ENCODE assay signal across 1 cellular context in the genomic region with DNA sequence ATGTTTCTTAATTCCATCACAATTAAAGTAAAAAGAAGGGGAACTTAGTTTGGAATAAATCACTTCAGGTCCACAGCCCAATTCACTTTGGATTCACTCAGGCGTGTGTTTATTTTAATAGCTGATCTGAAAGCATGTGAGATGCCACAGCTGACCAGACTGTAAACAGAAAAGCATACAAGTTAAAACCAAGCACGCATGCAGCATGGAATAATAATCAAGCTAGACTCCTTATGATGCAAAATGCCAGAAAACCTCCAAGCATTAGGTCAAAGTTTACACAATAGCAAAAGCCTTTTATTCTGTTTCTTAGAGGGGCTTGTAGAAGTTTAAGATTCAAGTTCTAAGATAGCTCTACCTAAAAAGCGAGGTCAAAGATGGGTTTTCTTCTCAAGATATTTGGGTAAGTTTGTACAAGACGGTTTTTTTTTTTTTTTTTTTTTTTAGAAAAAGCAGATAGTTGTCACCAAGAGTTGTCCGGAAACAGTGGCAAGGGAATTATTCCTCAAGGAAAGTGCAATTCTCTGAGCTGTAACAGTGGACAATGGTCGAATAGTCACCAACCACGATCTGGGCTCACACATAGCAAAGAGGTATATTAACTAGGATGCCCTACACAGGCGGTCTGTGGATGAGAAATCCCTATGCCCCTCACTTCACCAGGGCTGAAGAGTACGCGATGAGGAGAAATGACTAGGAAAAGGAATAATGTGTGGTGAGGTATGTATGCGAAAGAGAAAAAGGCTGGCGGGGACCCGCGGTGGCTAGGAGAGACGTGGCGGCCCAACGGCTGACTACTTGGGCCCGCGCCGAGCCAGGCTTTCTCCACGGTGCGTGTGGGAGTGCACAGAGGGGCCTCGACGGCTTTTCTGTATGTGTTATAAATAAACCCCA.
TF ChIP-seq lines count a peak whose summit lies in the region.

No MANE protein-coding gene starts in this region.

TF ChIP-seq in GM23338, 12 proteins besides CTCF, POLR2A, EP300 and RAD21 (continued from another document):
- TF ChIP-seq, protein P1, sequence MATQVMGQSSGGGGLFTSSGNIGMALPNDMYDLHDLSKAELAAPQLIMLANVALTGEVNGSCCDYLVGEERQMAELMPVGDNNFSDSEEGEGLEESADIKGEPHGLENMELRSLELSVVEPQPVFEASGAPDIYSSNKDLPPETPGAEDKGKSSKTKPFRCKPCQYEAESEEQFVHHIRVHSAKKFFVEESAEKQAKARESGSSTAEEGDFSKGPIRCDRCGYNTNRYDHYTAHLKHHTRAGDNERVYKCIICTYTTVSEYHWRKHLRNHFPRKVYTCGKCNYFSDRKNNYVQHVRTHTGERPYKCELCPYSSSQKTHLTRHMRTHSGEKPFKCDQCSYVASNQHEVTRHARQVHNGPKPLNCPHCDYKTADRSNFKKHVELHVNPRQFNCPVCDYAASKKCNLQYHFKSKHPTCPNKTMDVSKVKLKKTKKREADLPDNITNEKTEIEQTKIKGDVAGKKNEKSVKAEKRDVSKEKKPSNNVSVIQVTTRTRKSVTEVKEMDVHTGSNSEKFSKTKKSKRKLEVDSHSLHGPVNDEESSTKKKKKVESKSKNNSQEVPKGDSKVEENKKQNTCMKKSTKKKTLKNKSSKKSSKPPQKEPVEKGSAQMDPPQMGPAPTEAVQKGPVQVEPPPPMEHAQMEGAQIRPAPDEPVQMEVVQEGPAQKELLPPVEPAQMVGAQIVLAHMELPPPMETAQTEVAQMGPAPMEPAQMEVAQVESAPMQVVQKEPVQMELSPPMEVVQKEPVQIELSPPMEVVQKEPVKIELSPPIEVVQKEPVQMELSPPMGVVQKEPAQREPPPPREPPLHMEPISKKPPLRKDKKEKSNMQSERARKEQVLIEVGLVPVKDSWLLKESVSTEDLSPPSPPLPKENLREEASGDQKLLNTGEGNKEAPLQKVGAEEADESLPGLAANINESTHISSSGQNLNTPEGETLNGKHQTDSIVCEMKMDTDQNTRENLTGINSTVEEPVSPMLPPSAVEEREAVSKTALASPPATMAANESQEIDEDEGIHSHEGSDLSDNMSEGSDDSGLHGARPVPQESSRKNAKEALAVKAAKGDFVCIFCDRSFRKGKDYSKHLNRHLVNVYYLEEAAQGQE (IDR thresholded peaks at IDR 0.05; ENCODE audit: unreplicated experiment), result no peak
